19 cellular contexts compared by ENCODE assay signal in the genomic region with DNA sequence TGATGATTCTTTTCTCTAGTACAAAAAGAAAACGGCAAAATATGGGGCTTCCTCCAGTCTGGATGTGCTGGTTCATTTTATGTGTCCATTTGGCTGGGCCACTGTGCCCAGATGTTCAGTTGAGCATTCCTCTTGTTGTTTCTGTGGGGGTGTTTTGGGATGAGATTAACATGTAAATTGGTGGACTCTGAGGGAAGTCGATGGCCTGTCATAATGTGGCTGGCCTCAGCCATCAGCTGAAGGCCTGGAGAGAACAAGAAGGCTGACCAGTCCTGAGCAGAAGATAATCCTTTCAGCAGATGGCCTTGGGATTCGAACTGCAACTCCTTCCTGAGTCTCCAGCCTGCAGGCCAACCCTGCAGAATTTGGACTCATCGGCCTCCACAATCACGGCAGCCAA.
"Had no signal": no experiment of that assay in that cellular context is flagged by ENCODE, and none has a peak within 500 bp of the region (broad histone marks: within the 10 kb centered on the region; RNA-seq: fewer than 3 reads in every experiment).

No MANE protein-coding gene starts in this region.

- H3K27ac Mint-ChIP-seq: mesothelial cell of epicardium; naive thymus-derived CD4-positive, alpha-beta T cell had no signal

- H3K9me3 ChIP-seq: esophagus squamous epithelium, gastrocnemius medialis, heart right ventricle, left lung, lower lobe of right lung, mucosa of descending colon had no signal

- H3K4me3 Mint-ChIP-seq: mesothelial cell of epicardium; naive thymus-derived CD4-positive, alpha-beta T cell had no signal

- H3K4me1 Mint-ChIP-seq: mesothelial cell of epicardium; naive thymus-derived CD4-positive, alpha-beta T cell had no signal

- H3K36me3 Mint-ChIP-seq: naive thymus-derived CD4-positive, alpha-beta T cell had no signal

- H3K36me3 ChIP-seq: gastrocnemius medialis had no signal

- H3K27me3 ChIP-seq: dorsolateral prefrontal cortex, esophagus squamous epithelium, gastrocnemius medialis, heart right ventricle, left lung had no signal

- H3K4me3 ChIP-seq: coronary artery, dorsolateral prefrontal cortex, esophagus squamous epithelium, gastrocnemius medialis, heart right ventricle, left lung, lower lobe of right lung, mucosa of descending colon had no signal

- H3K27ac ChIP-seq: coronary artery, dorsolateral prefrontal cortex, esophagus squamous epithelium, gastrocnemius medialis, heart right ventricle, left lung, lower lobe of right lung had no signal

- H3K9me3 Mint-ChIP-seq: mesothelial cell of epicardium had no signal

- H3K4me1 ChIP-seq: gastrocnemius medialis, heart right ventricle, left lung, lower lobe of right lung had no signal

- DNase-seq: dermis blood vessel endothelial cell; dorsolateral prefrontal cortex; effector CD4-positive, alpha-beta T cell; effector memory CD4-positive, alpha-beta T cell; esophagus squamous epithelium; foreskin fibroblast; foreskin melanocyte; gastrocnemius medialis; heart right ventricle; hippocampal formation; left cardiac atrium; left lung; left ventricle myocardium superior; lower lobe of right lung; mesenchymal stem cell; mucosa of descending colon; naive thymus-derived CD4-positive, alpha-beta T cell had no signal

- ATAC-seq: gastrocnemius medialis; heart right ventricle; left cardiac atrium; left lung; left ventricle myocardium superior; lower lobe of right lung; mucosa of descending colon; naive thymus-derived CD4-positive, alpha-beta T cell had no signal
